20 cellular contexts compared by ENCODE assay signal in the genomic region with DNA sequence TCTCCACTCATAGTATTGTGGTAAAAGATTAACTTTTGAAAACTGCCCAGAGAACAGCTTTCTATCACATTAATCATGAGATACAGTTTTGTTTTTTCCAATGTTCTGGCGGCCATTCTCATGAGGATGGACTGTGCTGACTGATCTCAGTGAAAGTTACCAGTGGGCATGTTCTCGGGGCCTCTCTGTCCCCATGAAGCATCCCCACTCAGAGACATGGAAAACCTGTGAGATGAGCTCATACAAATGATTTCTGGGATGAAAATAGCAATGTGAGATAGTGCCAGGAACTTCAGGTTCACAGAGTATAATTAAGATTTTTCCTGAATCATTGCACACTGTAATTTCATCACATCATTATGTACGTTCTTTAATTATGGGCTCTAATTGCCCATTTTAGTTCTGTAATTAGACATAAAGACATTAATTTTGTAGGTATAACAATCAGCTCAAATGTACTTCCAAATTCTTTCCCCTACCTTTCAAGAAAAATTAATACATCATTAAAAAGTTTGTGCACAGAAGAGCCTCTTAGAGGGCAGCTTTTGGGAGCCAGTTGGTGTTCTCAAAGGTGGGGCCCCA. TPM values are rescaled to one million over a fixed set of nuclear protein-coding genes. Genes with fewer than 3 reads are reported as not detected.
DNase-seq lines count a peak whose midpoint lies in the region; ATAC-seq and TF ChIP-seq lines count a peak whose summit lies in the region.
"Had no signal": no experiment of that assay in that cellular context is flagged by ENCODE, and none has a peak within 500 bp of the region (broad histone marks: within the 10 kb centered on the region; RNA-seq: fewer than 3 reads in every experiment).

No MANE protein-coding gene starts in this region.

- H3K36me3 ChIP-seq in adrenal gland (replicated peaks in 1 of 2) (no peaks in the 10 kb centered on the region), muscle layer of colon (ENCODE audit: insufficient read depth, low read length) (no peaks in the 10 kb centered on the region), thyroid gland (no peaks in the 10 kb centered on the region)

- H3K4me3 ChIP-seq in adrenal gland (no peak overlapping the region), muscle layer of colon (ENCODE audit: low read depth in 1 of 2, low read length in 2 of 2) (no peak overlapping the region), thyroid gland (replicated peaks in 1 of 3) (no peak overlapping the region)
- H3K4me3 ChIP-seq: coronary artery, psoas muscle, testis had no signal

- intact Hi-C loops in adrenal gland (cut with DNase I) (no loop called here), thyroid gland (cut with DNase I) (no loop called here), head of caudate nucleus (cut with DNase I) (no loop called here)

- H3K36me3 Mint-ChIP-seq in HFFc6 (ENCODE audit: low read depth): peaks cover 48% of the 10 kb centered on the region
- H3K36me3 Mint-ChIP-seq: activated naive CD4-positive, alpha-beta T cell treated with anti-CD3 and anti-CD28 coated beads, Interleukin-2, amount 50 U/mL, for 24 hours; mesothelial cell of epicardium had no signal

- peak overlapping the region; percentile 89 for H3K27ac Mint-ChIP-seq in HFFc6
- H3K27ac Mint-ChIP-seq: activated B cell treated with CpG ODN at 0.5 μM for 24 hours; activated naive CD4-positive, alpha-beta T cell treated with anti-CD3 and anti-CD28 coated beads, Interleukin-2, amount 50 U/mL, for 24 hours; mesothelial cell of epicardium had no signal

- no peak for TF ChIP-seq POLR2A in adrenal gland (IDR thresholded peaks at IDR 0.05)
- no peak for TF ChIP-seq POLR2A in thyroid gland (IDR thresholded peaks at IDR 0.05)

- WGBS in adrenal gland, 4 donors: 70 to 79% (median 78%) methylated on average over 3 of the region's 3 CpGs
- 85 to 91% methylated on average over 3 of the region's 3 CpGs for WGBS in thyroid gland, 2 donors

- H3K27ac ChIP-seq in adrenal gland: peak overlapping the region; percentile 55 to 92 (median 85)
- H3K27ac ChIP-seq in muscle layer of colon (ENCODE audit: low read depth, low read length): peak overlapping the region; percentile 71
- peak overlapping the region in 2 of 3 donors; percentile 18 to 51 for H3K27ac ChIP-seq in thyroid gland
- H3K27ac ChIP-seq: psoas muscle had no signal

- peak overlapping the region; percentile 72 for H3K4me3 Mint-ChIP-seq in HFFc6
- H3K4me3 Mint-ChIP-seq: activated B cell treated with CpG ODN at 0.5 μM for 24 hours; activated naive CD4-positive, alpha-beta T cell treated with anti-CD3 and anti-CD28 coated beads, Interleukin-2, amount 50 U/mL, for 24 hours; mesothelial cell of epicardium had no signal

- H3K27me3 ChIP-seq in adrenal gland: no peaks in the 10 kb centered on the region
- H3K27me3 ChIP-seq in muscle layer of colon (ENCODE audit: control insufficient read depth in 1 of 2, insufficient read depth in 2 of 2, low read length in 2 of 2): no peaks in the 10 kb centered on the region
- no peaks in the 10 kb centered on the region for H3K27me3 ChIP-seq in thyroid gland
- H3K27me3 ChIP-seq: testis had no signal

- no peak for TF ChIP-seq CTCF in HFFc6 (IDR thresholded peaks at IDR 0.05)
- TF ChIP-seq CTCF in adrenal gland (IDR thresholded peaks at IDR 0.05): no peak
- no peak for TF ChIP-seq CTCF in thyroid gland (IDR thresholded peaks at IDR 0.05)

- H3K9me3 Mint-ChIP-seq in HFFc6: no peaks in the 10 kb centered on the region
- H3K9me3 Mint-ChIP-seq: activated B cell treated with CpG ODN at 0.5 μM for 24 hours; activated naive CD4-positive, alpha-beta T cell treated with anti-CD3 and anti-CD28 coated beads, Interleukin-2, amount 50 U/mL, for 24 hours; mesothelial cell of epicardium had no signal

- H3K27me3 Mint-ChIP-seq in HFFc6 (ENCODE audit: insufficient read depth): peaks cover 4% of the 10 kb centered on the region
- H3K27me3 Mint-ChIP-seq: activated B cell treated with CpG ODN at 0.5 μM for 24 hours; activated naive CD4-positive, alpha-beta T cell treated with anti-CD3 and anti-CD28 coated beads, Interleukin-2, amount 50 U/mL, for 24 hours had no signal

- DNase-seq in HFFc6 (no peak), adrenal gland (no peak), thyroid gland (no peak), head of caudate nucleus (no peak)
- DNase-seq in activated CD4-positive, alpha-beta T cell treated with anti-CD3 and anti-CD28 coated beads, Interleukin-2, amount 50 U/mL, for 48 hours: no peak
- DNase-seq: activated B cell treated with CpG ODN at 0.5 μM for 24 hours; activated T-cell treated with anti-CD3 and anti-CD28 coated beads, Interleukin-2, amount 50 U/mL, for 48 hours; H7; left colon; NCI-H1417 treated with DMSO at 0.1 percent for 48 hours; NCI-H526; psoas muscle; SHP77 treated with DMSO at 0.1 percent for 48 hours; T-helper 2 cell; testis had no signal

- no peak for ATAC-seq in esophagus mucosa
- ATAC-seq: left colon, psoas muscle had no signal

- H3K9me3 ChIP-seq in adrenal gland (replicated peaks in 1 of 3): no peaks in the 10 kb centered on the region
- H3K9me3 ChIP-seq in muscle layer of colon (ENCODE audit: low read length): no peaks in the 10 kb centered on the region
- H3K9me3 ChIP-seq in thyroid gland: no peaks in the 10 kb centered on the region
- H3K9me3 ChIP-seq: psoas muscle, testis had no signal

- H3K9ac ChIP-seq in muscle layer of colon (ENCODE audit: low read length): no peak overlapping the region

- peaks cover 92% of the 10 kb centered on the region for H3K4me1 Mint-ChIP-seq in HFFc6 (ENCODE audit: low read depth)
- H3K4me1 Mint-ChIP-seq: activated B cell treated with CpG ODN at 0.5 μM for 24 hours; activated naive CD4-positive, alpha-beta T cell treated with anti-CD3 and anti-CD28 coated beads, Interleukin-2, amount 50 U/mL, for 24 hours had no signal

- H3K4me1 ChIP-seq in adrenal gland (replicated peaks in 1 of 2) (peaks cover 56 to 71% of the 10 kb centered on the region in 2 donors), muscle layer of colon (ENCODE audit: insufficient read depth, low read length) (peaks cover 60% of the 10 kb centered on the region), thyroid gland (peaks cover 0 to 9% of the 10 kb centered on the region in 2 donors)
- H3K4me1 ChIP-seq: psoas muscle, testis had no signal

RNA-seq across cellular contexts. Expression of gene DDR2, which starts 40.5 kb away (rescaled TPM):
- total RNA-seq in HFFc6 (2021; fragmentation: NEBNext Ultra II Directional; extraction: Animal tissue kit (Norgen Biotek cat#: 25700)): 100 to 1,000 TPM; 154 to 218 (median 187) TPM
- total RNA-seq in adrenal gland (100 to 1,000 TPM; 214 to 349 (median 254) TPM), thyroid gland (10 to 100 TPM; 40.9 to 88.8 (median 56.6) TPM), esophagus mucosa (2.9 TPM)
- 100 to 1,000 TPM in 1 of 3 donors, 10 to 100 TPM in 2; 15.1 to 127 (median 34.2) TPM for polyA plus RNA-seq in adrenal gland

Comparison
In these comparisons a context has a peak if more than half of its experiments do, and no peak if none do; other contexts are left out.
1. H3K27ac ChIP-seq: peak in every context shown above with its lines; median percentile 85 in adrenal gland; 71 in muscle layer of colon; 34 in thyroid gland.
2. RNA of gene DDR2, which starts 40.5 kb away (total RNA-seq): 214 to 349 TPM in adrenal gland, 154 to 218 TPM in HFFc6 and 40.9 to 88.8 TPM in thyroid gland; 2.9 TPM in esophagus mucosa (single experiment); every median in the first group is over 10 times any median in the second.